ENCODE assay signal across 14 cellular contexts in genomic region chr17:40451420-40451819, GRCh38. TPM values are rescaled to one million over a fixed set of nuclear protein-coding genes. Genes with fewer than 3 reads are reported as not detected.
DNase-seq lines count a peak whose midpoint lies in the region; TF ChIP-seq lines count a peak whose summit lies in the region.
"Had no signal": no experiment of that assay in that cellular context is flagged by ENCODE, and none has a peak within 500 bp of the region (broad histone marks: within the 10 kb centered on the region; RNA-seq: fewer than 3 reads in every experiment).

No MANE protein-coding gene starts in this region.

- peak overlapping the region; percentile 11 for H3K27ac ChIP-seq in cardiac muscle cell
- peak overlapping the region; percentile 22 to 25 for H3K27ac ChIP-seq in prostate gland
- no peak overlapping the region for H3K27ac ChIP-seq in dorsolateral prefrontal cortex
- H3K27ac ChIP-seq: KMS-11 had no signal

- no peak for TF ChIP-seq POLR2A in prostate gland (IDR thresholded peaks at IDR 0.05)

- H3K4me1 Mint-ChIP-seq in activated T-helper 2 cell treated with anti-CD3 and anti-CD28 coated beads, Interferon-gamma antibody, Interleukin-2, Interleukin-4, amounts not matched to agents 10 μg/mL and 5 μg/mL and 100 μg/mL, durations not matched to agents 14 hours and 24 hours and 36 hours (ENCODE audit: low read depth): peaks cover 41% of the 10 kb centered on the region

- H3K9me3 ChIP-seq in cardiac muscle cell (ENCODE audit: low read depth) (no peaks in the 10 kb centered on the region), prostate gland (no peaks in the 10 kb centered on the region)

- H3K27ac Mint-ChIP-seq in activated T-helper 2 cell treated with anti-CD3 and anti-CD28 coated beads, Interferon-gamma antibody, Interleukin-2, Interleukin-4, amounts not matched to agents 10 μg/mL and 5 μg/mL and 100 μg/mL, durations not matched to agents 14 hours and 24 hours and 36 hours: no peak overlapping the region
- H3K27ac Mint-ChIP-seq: activated T-cell treated with anti-CD3 and anti-CD28 coated beads, Interleukin-2, amount 50 U/mL, for 24 hours; T-helper 1 cell treated with Interleukin-12 subunit alpha and Interleukin-12 subunit beta and Interleukin-4 antibody, amounts not matched to agents 30 μg/mL and 1 μg/mL, for 36 hours had no signal

- peak; percentile 98 for DNase-seq in AG10803 (ENCODE audit: low read depth)
- peak; percentile 95 for DNase-seq in amniotic epithelial cell (ENCODE audit: low read depth)
- peak; percentile 82 to 98 for DNase-seq in cardiac muscle cell (ENCODE audit: low read depth in 1 of 2, low spot score in 1 of 2)
- DNase-seq in prostate gland (ENCODE audit: low spot score): no peak
- no peak for DNase-seq in activated CD4-positive, alpha-beta T cell treated with anti-CD3 and anti-CD28 coated beads for 1 hour
- DNase-seq in activated T-helper 2 cell treated with anti-CD3 and anti-CD28 coated beads, Interferon-gamma antibody, Interleukin-2, Interleukin-4, amounts not matched to agents 10 μg/mL and 5 μg/mL and 100 μg/mL, durations not matched to agents 14 hours and 24 hours and 36 hours (ENCODE audit: low spot score): no peak
- DNase-seq in dorsolateral prefrontal cortex: no peak
- no peak for DNase-seq in GDM1 (lab: John Stamatoyannopoulos, UW)
- DNase-seq: activated T-cell treated with anti-CD3 and anti-CD28 coated beads, Interleukin-2, amount 50 U/mL, for 24 hours; NCI-H526; stimulated activated CD4-positive, alpha-beta T cell treated with anti-CD3 and anti-CD28 coated beads, Interleukin-12 subunit alpha, Interleukin-12 subunit beta, amount 100 ng/mL, for 4 hours; stimulated activated naive B cell treated with anti-CD40 and anti-IgM and Interleukin-4, amounts not matched to agents 10 μg/mL and 1 μg/mL and 100 μg/mL, for 72 hours had no signal

- peaks cover 48% of the 10 kb centered on the region for H3K36me3 Mint-ChIP-seq in activated T-helper 2 cell treated with anti-CD3 and anti-CD28 coated beads, Interferon-gamma antibody, Interleukin-2, Interleukin-4, amounts not matched to agents 10 μg/mL and 5 μg/mL and 100 μg/mL, durations not matched to agents 14 hours and 24 hours and 36 hours (ENCODE audit: low read depth)

- H3K27me3 Mint-ChIP-seq in activated T-helper 2 cell treated with anti-CD3 and anti-CD28 coated beads, Interferon-gamma antibody, Interleukin-2, Interleukin-4, amounts not matched to agents 10 μg/mL and 5 μg/mL and 100 μg/mL, durations not matched to agents 14 hours and 24 hours and 36 hours (ENCODE audit: low read depth): no peaks in the 10 kb centered on the region
- H3K27me3 Mint-ChIP-seq: activated T-cell treated with anti-CD3 and anti-CD28 coated beads, Interleukin-2, amount 50 U/mL, for 24 hours; stimulated activated naive B cell treated with anti-CD40 and anti-IgM and Interleukin-4, amounts not matched to agents 10 μg/mL and 1 μg/mL and 100 μg/mL, for 72 hours had no signal

- TF ChIP-seq CTCF in AG10803 (conservative IDR thresholded peaks at IDR 0.05; ENCODE audit: low read length): no peak
- TF ChIP-seq CTCF in cardiac muscle cell (IDR thresholded peaks at IDR 0.05; ENCODE audit: low read depth, low read length): no peak
- no peak for TF ChIP-seq CTCF in prostate gland (IDR thresholded peaks at IDR 0.05)
- no peak for TF ChIP-seq CTCF in dorsolateral prefrontal cortex (IDR thresholded peaks at IDR 0.05 in 54 of 56, conservative IDR thresholded peaks at IDR 0.05 in 2 of 56; ENCODE audit: low read depth in 1 of 56, partially characterized antibody in 56 of 56)

- no peaks in the 10 kb centered on the region for H3K9me3 Mint-ChIP-seq in activated T-helper 2 cell treated with anti-CD3 and anti-CD28 coated beads, Interferon-gamma antibody, Interleukin-2, Interleukin-4, amounts not matched to agents 10 μg/mL and 5 μg/mL and 100 μg/mL, durations not matched to agents 14 hours and 24 hours and 36 hours
- H3K9me3 Mint-ChIP-seq: activated T-cell treated with anti-CD3 and anti-CD28 coated beads, Interleukin-2, amount 50 U/mL, for 24 hours; stimulated activated naive B cell treated with anti-CD40 and anti-IgM and Interleukin-4, amounts not matched to agents 10 μg/mL and 1 μg/mL and 100 μg/mL, for 72 hours; T-helper 1 cell treated with Interleukin-12 subunit alpha and Interleukin-12 subunit beta and Interleukin-4 antibody, amounts not matched to agents 30 μg/mL and 1 μg/mL, for 36 hours had no signal

- WGBS in prostate gland: 6% methylated on average over 6 of the region's 6 CpGs

- H3K4me3 Mint-ChIP-seq in activated T-helper 2 cell treated with anti-CD3 and anti-CD28 coated beads, Interferon-gamma antibody, Interleukin-2, Interleukin-4, amounts not matched to agents 10 μg/mL and 5 μg/mL and 100 μg/mL, durations not matched to agents 14 hours and 24 hours and 36 hours (ENCODE audit: low read depth): no peak overlapping the region
- H3K4me3 Mint-ChIP-seq: activated T-cell treated with anti-CD3 and anti-CD28 coated beads, Interleukin-2, amount 50 U/mL, for 24 hours; stimulated activated naive B cell treated with anti-CD40 and anti-IgM and Interleukin-4, amounts not matched to agents 10 μg/mL and 1 μg/mL and 100 μg/mL, for 72 hours; T-helper 1 cell treated with Interleukin-12 subunit alpha and Interleukin-12 subunit beta and Interleukin-4 antibody, amounts not matched to agents 30 μg/mL and 1 μg/mL, for 36 hours had no signal

- intact Hi-C loops in prostate gland (cut with DNase I) (no loop called here), dorsolateral prefrontal cortex (cut with DNase I) (no loop called here)
- intact Hi-C loops in activated T-helper 2 cell treated with anti-CD3 and anti-CD28 coated beads, Interferon-gamma antibody, Interleukin-2, Interleukin-4, amounts not matched to agents 10 μg/mL and 5 μg/mL and 100 μg/mL, durations not matched to agents 14 hours and 24 hours and 36 hours (cut with micrococcal nuclease): no loop called here

- H3K4me3 ChIP-seq in AG10803 (ENCODE audit: low read length) (no peak overlapping the region), cardiac muscle cell (no peak overlapping the region), prostate gland (no peak overlapping the region), dorsolateral prefrontal cortex (no peak overlapping the region)

- H3K4me1 ChIP-seq in cardiac muscle cell (ENCODE audit: low read depth): peaks cover 20% of the 10 kb centered on the region
- peaks cover 9% of the 10 kb centered on the region for H3K4me1 ChIP-seq in prostate gland (replicated peaks)

- H3K36me3 ChIP-seq in cardiac muscle cell: peaks cover 11% of the 10 kb centered on the region
- H3K36me3 ChIP-seq in prostate gland: peaks cover 0 to 4% of the 10 kb centered on the region in 2 donors

- H3K27me3 ChIP-seq in cardiac muscle cell (no peaks in the 10 kb centered on the region), prostate gland (replicated peaks; ENCODE audit: insufficient read depth) (no peaks in the 10 kb centered on the region), dorsolateral prefrontal cortex (no peaks in the 10 kb centered on the region)

RNA-seq across cellular contexts. Expression of gene IGFBP4, which starts 8.2 kb away (rescaled TPM):
- total RNA-seq in cardiac muscle cell (41.7 and 87.4 TPM in 2 replicates), prostate gland (100 to 1,000 TPM; 132 to 154 TPM), dorsolateral prefrontal cortex (100 to 1,000 TPM in 2 of 120 experiments, 10 to 100 TPM in 115, 1 to 10 TPM in 3; 8.8 to 151 (median 22.2) TPM)
- 109 and 215 TPM in 2 replicates for polyA plus RNA-seq in cardiac muscle cell
- total RNA-seq in activated T-helper 2 cell treated with anti-CD3 and anti-CD28 coated beads, Interferon-gamma antibody, Interleukin-2, Interleukin-4, amounts not matched to agents 10 μg/mL and 5 μg/mL and 100 μg/mL, durations not matched to agents 14 hours and 24 hours and 36 hours: 54.6 and 59.3 TPM in 2 replicates

RNA-seq across cellular contexts. Expression of gene TOP2A, which starts 33.7 kb away (rescaled TPM):
- total RNA-seq in cardiac muscle cell: 11.1 and 127 TPM in 2 replicates
- polyA plus RNA-seq in cardiac muscle cell: 21.7 and 168 TPM in 2 replicates
- 10 to 100 TPM in 1 of 2 donors, 1 to 10 TPM in 1; 3.1 to 15.9 TPM for total RNA-seq in prostate gland
- 193 and 199 TPM in 2 replicates for total RNA-seq in activated T-helper 2 cell treated with anti-CD3 and anti-CD28 coated beads, Interferon-gamma antibody, Interleukin-2, Interleukin-4, amounts not matched to agents 10 μg/mL and 5 μg/mL and 100 μg/mL, durations not matched to agents 14 hours and 24 hours and 36 hours
- total RNA-seq in dorsolateral prefrontal cortex: 1 to 10 TPM in 14 of 120 experiments, under 1 TPM in 41, not detected in 65; 0.04 to 3.1 (median 0.42) TPM

RNA-seq across cellular contexts. Expression of gene TNS4, which starts 50.0 kb away (rescaled TPM):
- total RNA-seq in cardiac muscle cell: not detected in 2 replicates
- polyA plus RNA-seq in cardiac muscle cell: not detected in 2 replicates
- 10 to 100 TPM; 51.3 to 56.1 TPM for total RNA-seq in prostate gland
- 8.7 and 9.0 TPM in 2 replicates for total RNA-seq in activated T-helper 2 cell treated with anti-CD3 and anti-CD28 coated beads, Interferon-gamma antibody, Interleukin-2, Interleukin-4, amounts not matched to agents 10 μg/mL and 5 μg/mL and 100 μg/mL, durations not matched to agents 14 hours and 24 hours and 36 hours
- not detected for total RNA-seq in dorsolateral prefrontal cortex

Comparison
In these comparisons a context has a peak if more than half of its experiments do, and no peak if none do; other contexts are left out.
1. DNase-seq: peak in AG10803 (single experiment), amniotic epithelial cell (single experiment) and cardiac muscle cell (2 of 2); none in prostate gland (single experiment), activated CD4-positive, alpha-beta T cell treated with anti-CD3 and anti-CD28 coated beads for 1 hour (single experiment), activated T-helper 2 cell treated with anti-CD3 and anti-CD28 coated beads, Interferon-gamma antibody, Interleukin-2, Interleukin-4, amounts not matched to agents 10 μg/mL and 5 μg/mL and 100 μg/mL, durations not matched to agents 14 hours and 24 hours and 36 hours (single experiment), dorsolateral prefrontal cortex (0 of 10) and GDM1 (single experiment).
2. H3K27ac ChIP-seq: peak in cardiac muscle cell (single experiment) and prostate gland (2 of 2); none in dorsolateral prefrontal cortex (0 of 59).